23 cellular contexts compared by ENCODE assay signal in the genomic region with DNA sequence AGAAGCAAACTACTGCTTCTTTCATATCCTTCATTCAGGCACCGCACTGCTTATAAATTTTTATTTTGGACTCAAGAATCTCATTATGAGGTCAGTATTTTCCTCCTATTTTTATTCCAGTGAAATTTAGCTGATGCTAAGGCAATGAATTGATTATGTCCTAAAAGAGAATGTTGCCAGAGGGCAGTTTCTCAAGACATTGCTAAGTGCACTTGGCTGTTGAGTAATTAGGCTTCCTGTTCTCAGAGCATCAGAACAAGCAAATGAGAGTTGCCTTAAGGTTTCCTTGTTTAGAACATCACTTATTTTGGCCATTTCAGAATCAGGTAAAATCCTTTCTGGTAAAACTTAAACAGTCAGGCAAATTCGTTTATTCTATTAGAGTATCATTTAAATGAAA.
"Had no signal": no experiment of that assay in that cellular context is flagged by ENCODE, and none has a peak within 500 bp of the region (broad histone marks: within the 10 kb centered on the region; RNA-seq: fewer than 3 reads in every experiment).

No MANE protein-coding gene starts in this region.

- H3K4me1 Mint-ChIP-seq: naive thymus-derived CD4-positive, alpha-beta T cell had no signal

- H3K9me3 Mint-ChIP-seq: T-helper 1 cell treated with Interleukin-12 subunit alpha and Interleukin-12 subunit beta and Interleukin-4 antibody, amounts not matched to agents 30 μg/mL and 1 μg/mL, for 36 hours had no signal

- H3K36me3 Mint-ChIP-seq: activated naive CD4-positive, alpha-beta T cell treated with anti-CD3 and anti-CD28 coated beads, Interleukin-2, amount 50 U/mL, for 72 hours; naive thymus-derived CD4-positive, alpha-beta T cell had no signal

- DNase-seq: activated CD4-positive, alpha-beta T cell treated with anti-CD3 and anti-CD28 coated beads for 4 hours; activated CD4-positive, alpha-beta T cell treated with anti-CD3 and anti-CD28 coated beads, Interleukin-2, amount 50 U/mL, for 4 hours; activated naive CD4-positive, alpha-beta T cell; activated T-cell treated with anti-CD3 and anti-CD28 coated beads for 4 hours; activated T-cell treated with anti-CD3 and anti-CD28 coated beads, Interleukin-2, amount 50 U/mL, for 72 hours; anterior cingulate cortex; body of pancreas; glutamatergic neuron; left cardiac atrium; midbrain; naive thymus-derived CD4-positive, alpha-beta T cell; nucleus accumbens; psoas muscle; stimulated activated CD4-positive, alpha-beta T cell treated with anti-CD3 and anti-CD28 coated beads, Interleukin-15, amount 100 ng/mL, for 24 hours; stimulated activated CD4-positive, alpha-beta T cell treated with anti-CD3 and anti-CD28 coated beads, Interleukin-2, amount 100 ng/mL, for 24 hours; stimulated activated naive CD4-positive, alpha-beta T cell; T-helper 9 cell had no signal

- H3K4me3 Mint-ChIP-seq: activated T-cell treated with anti-CD3 and anti-CD28 coated beads, Interleukin-2, amount 50 U/mL, for 72 hours; naive thymus-derived CD4-positive, alpha-beta T cell; neural crest cell; T-helper 1 cell treated with Interleukin-12 subunit alpha and Interleukin-12 subunit beta and Interleukin-4 antibody, amounts not matched to agents 30 μg/mL and 1 μg/mL, for 36 hours had no signal

- H3K4me3 ChIP-seq: body of pancreas, esophagus muscularis mucosa, psoas muscle, right atrium auricular region, tibial nerve had no signal

- H3K27me3 Mint-ChIP-seq: naive thymus-derived CD4-positive, alpha-beta T cell had no signal

- ATAC-seq: activated naive CD4-positive, alpha-beta T cell treated with anti-CD3 and anti-CD28 coated beads, Interleukin-2, amount 50 U/mL, for 72 hours; activated T-cell treated with anti-CD3 and anti-CD28 coated beads, Interleukin-2, amount 50 U/mL, for 72 hours; body of pancreas; left cardiac atrium; naive thymus-derived CD4-positive, alpha-beta T cell; psoas muscle had no signal

- H3K27ac Mint-ChIP-seq: activated naive CD4-positive, alpha-beta T cell treated with anti-CD3 and anti-CD28 coated beads, Interleukin-2, amount 50 U/mL, for 72 hours; activated T-cell treated with anti-CD3 and anti-CD28 coated beads, Interleukin-2, amount 50 U/mL, for 72 hours; naive thymus-derived CD4-positive, alpha-beta T cell; T-helper 1 cell treated with Interleukin-12 subunit alpha and Interleukin-12 subunit beta and Interleukin-4 antibody, amounts not matched to agents 30 μg/mL and 1 μg/mL, for 36 hours had no signal
